17 cellular contexts compared by ENCODE assay signal in genomic region chr17:27895110-27895895, GRCh38. TPM values are rescaled to one million over a fixed set of nuclear protein-coding genes. Genes with fewer than 3 reads are reported as not detected.
A peak's percentile ranks its signal among the peaks of the same experiment; 100 is the strongest.
DNase-seq lines count a peak whose midpoint lies in the region; ATAC-seq, FAIRE-seq and TF ChIP-seq lines count a peak whose summit lies in the region.
"Had no signal": no experiment of that assay in that cellular context is flagged by ENCODE, and none has a peak within 500 bp of the region (broad histone marks: within the 10 kb centered on the region; RNA-seq: fewer than 3 reads in every experiment).

No MANE protein-coding gene starts in this region.

- H3K27ac Mint-ChIP-seq in GM23338 = peak overlapping the region; percentile 8; the same call in 1 of the 2 replicates
- no peak overlapping the region for H3K27ac Mint-ChIP-seq in Calu3 (ENCODE audit: unreplicated experiment)
- no peak overlapping the region for H3K27ac Mint-ChIP-seq in T-helper 17 cell

- H3K4me1 ChIP-seq in GM23338 (ENCODE audit: insufficient read depth) = peaks cover 56% of the 10 kb centered on the region
- peaks cover 11% of the 10 kb centered on the region for H3K4me1 ChIP-seq in endothelial cell of umbilical vein (ENCODE audit: control insufficient read depth, extremely low read depth, insufficient read depth, low read length)
- peaks cover 17% of the 10 kb centered on the region for H3K4me1 ChIP-seq in parathyroid adenoma
- peaks cover 13% of the 10 kb centered on the region for H3K4me1 ChIP-seq in lower lobe of right lung

- peak; percentile 35 for FAIRE-seq in endothelial cell of umbilical vein (lab: Jason Lieb, UNC)
- FAIRE-seq: G401.6 had no signal

- no peak overlapping the region for H3K9ac ChIP-seq in endothelial cell of umbilical vein (replicated peaks; ENCODE audit: extremely low read depth, insufficient read depth, low read length)
- H3K9ac ChIP-seq in parathyroid adenoma = no peak overlapping the region

- H3K27ac ChIP-seq in GM23338 (ENCODE audit: low read depth) (no peak overlapping the region), endothelial cell of umbilical vein (ENCODE audit: insufficient read depth, low read depth, low read length) (no peak overlapping the region), parathyroid adenoma (peak overlapping the region; percentile 29), lower lobe of right lung (no peak overlapping the region)
- H3K27ac ChIP-seq: PC-9, SK-N-MC had no signal

- H3K4me3 Mint-ChIP-seq in GM23338 = peak overlapping the region; percentile 42
- no peak overlapping the region for H3K4me3 Mint-ChIP-seq in Calu3 (ENCODE audit: low read depth, unreplicated experiment)
- no peak overlapping the region for H3K4me3 Mint-ChIP-seq in T-helper 17 cell

- H3K9me3 ChIP-seq in endothelial cell of umbilical vein (replicated peaks; ENCODE audit: control insufficient read depth, insufficient read depth, low read length) (no peaks in the 10 kb centered on the region), parathyroid adenoma (ENCODE audit: control insufficient read depth, low read length) (no peaks in the 10 kb centered on the region), T-helper 17 cell (ENCODE audit: control insufficient read depth, low read length, poor library complexity, severe bottlenecking) (no peaks in the 10 kb centered on the region), lower lobe of right lung (no peaks in the 10 kb centered on the region)

- no peaks in the 10 kb centered on the region for H3K9me2 ChIP-seq in GM23338 (ENCODE audit: insufficient read depth)

- ATAC-seq in GM23338 (no peak; the same call in 2 of the 3 replicates), HG02970 (IDR thresholded peaks at IDR 0.05; ENCODE audit: low FRiP score, unreplicated experiment) (no peak), T-helper 17 cell (no peak), lower lobe of right lung (no peak)
- ATAC-seq: Right ventricle myocardium inferior had no signal

- BruUV-seq in endothelial cell of umbilical vein (replicated peaks; lab: Mats Ljungman, UMichigan) = no TSS peak
- BruUV-seq in Calu3 (replicated peaks; lab: Mats Ljungman, UMichigan) = no TSS peak

- H3K4me2 ChIP-seq in GM23338 (peak overlapping the region; percentile 65), endothelial cell of umbilical vein (ENCODE audit: insufficient read depth, low read length) (no peak overlapping the region), parathyroid adenoma (ENCODE audit: low read length) (no peak overlapping the region)
- H3K4me2 ChIP-seq: PC-9 had no signal

- H3K27me3 ChIP-seq in GM23338 (ENCODE audit: insufficient read depth) (peaks cover 9% of the 10 kb centered on the region), endothelial cell of umbilical vein (ENCODE audit: control insufficient read depth in 2 of 2, insufficient read depth in 2 of 2, low read length in 2 of 2) (peaks cover 6 to 20% of the 10 kb centered on the region in 2 experiments), parathyroid adenoma (ENCODE audit: control insufficient read depth, insufficient read depth, low read length) (no peaks in the 10 kb centered on the region), lower lobe of right lung (ENCODE audit: low read depth) (peaks cover 6% of the 10 kb centered on the region)

- H3K36me3 ChIP-seq in GM23338 (ENCODE audit: insufficient read depth) (no peaks in the 10 kb centered on the region), endothelial cell of umbilical vein (ENCODE audit: control insufficient read depth in 2 of 2, extremely low read depth in 1 of 2, insufficient read depth in 2 of 2, low read length in 2 of 2) (no peaks in the 10 kb centered on the region), parathyroid adenoma (ENCODE audit: control insufficient read depth, insufficient read depth, low read length) (no peaks in the 10 kb centered on the region), lower lobe of right lung (no peaks in the 10 kb centered on the region)

- DNase-seq in GM23338 (ENCODE audit: low spot score) (peak; percentile 18), NCI-H526 treated with DMSO at 0.1 percent for 48 hours (lab: John Stamatoyannopoulos, UW) (peak; percentile 94), endothelial cell of umbilical vein (ENCODE audit: low read depth, low spot score) (no peak), Calu3 (no peak), T-helper 17 cell (no peak), lower lobe of right lung (no peak)
- DNase-seq: DMS79 treated with DMSO at 0.1 percent for 48 hours, IMR-90, NCI-H1436, NCI-H2081, NCI-H524 treated with DMSO at 0.1 percent for 48 hours, PC-9 had no signal

- dilution Hi-C loops in endothelial cell of umbilical vein (cut with MboI; ENCODE audit: extremely low pct_ligation_motif_present, low sequenced_read_pairs) = no loop called here

- intact Hi-C loops in endothelial cell of umbilical vein (cut with micrococcal nuclease) = no loop called here
- intact Hi-C loops in Calu3 (cut with micrococcal nuclease; ENCODE audit: unreplicated experiment) = loop anchor here (5.0 to 10.0 kb wide), 5 partner anchors 51 to 409 kb away; no protein-coding TSS in a partner anchor
- intact Hi-C loops in lower lobe of right lung (cut with DNase I) = no loop called here

- no peak for TF ChIP-seq POLR2A in endothelial cell of umbilical vein (IDR thresholded peaks at IDR 0.05; ENCODE audit: low read depth, low read length)

- H3K4me1 Mint-ChIP-seq in GM23338 (peaks cover 58% of the 10 kb centered on the region), Calu3 (ENCODE audit: low read depth, unreplicated experiment) (no peaks in the 10 kb centered on the region), T-helper 17 cell (peaks cover 6% of the 10 kb centered on the region)

- H3K4me3 ChIP-seq in GM23338 (peak overlapping the region; percentile 27; the same call in 1 of the 2 replicates), endothelial cell of umbilical vein (replicated peaks in 1 of 3; ENCODE audit: insufficient read depth in 1 of 3, low read depth in 1 of 3, low read length in 3 of 3) (no peak overlapping the region), parathyroid adenoma (ENCODE audit: low read depth, low read length) (no peak overlapping the region), lower lobe of right lung (no peak overlapping the region)
- H3K4me3 ChIP-seq: PC-9, SK-N-MC had no signal

- H3K9me3 Mint-ChIP-seq in GM23338 (no peaks in the 10 kb centered on the region), Calu3 (ENCODE audit: low read depth, unreplicated experiment) (no peaks in the 10 kb centered on the region)

- POLR2A ChIA-PET in endothelial cell of umbilical vein (lab: Charles Lee) = no interaction called here

- CTCF ChIA-PET in endothelial cell of umbilical vein (lab: Charles Lee) (interaction anchor here (0.7 to 5.7 kb wide), 8 partner anchors 13 to 356 kb away, joined by 3 to 62 read pairs (median 10); no protein-coding TSS in a partner anchor), Calu3 (lab: Charles Lee) (no interaction called here)

- no peaks in the 10 kb centered on the region for H3K79me2 ChIP-seq in GM23338 (replicated peaks; ENCODE audit: insufficient read depth)
- H3K79me2 ChIP-seq in endothelial cell of umbilical vein (ENCODE audit: control insufficient read depth, insufficient read depth, low read length) = no peaks in the 10 kb centered on the region
- H3K79me2 ChIP-seq in parathyroid adenoma = no peaks in the 10 kb centered on the region

- no peaks in the 10 kb centered on the region for H3K36me3 Mint-ChIP-seq in GM23338 (ENCODE audit: low read depth)
- peaks cover 13% of the 10 kb centered on the region for H3K36me3 Mint-ChIP-seq in Calu3 (ENCODE audit: insufficient read depth, unreplicated experiment)
- H3K36me3 Mint-ChIP-seq in T-helper 17 cell (ENCODE audit: low read depth) = peaks cover 2% of the 10 kb centered on the region

- no peaks in the 10 kb centered on the region; the same call in 1 of the 2 replicates for H3F3A ChIP-seq in GM23338 (replicated peaks; ENCODE audit: low read depth)

- 0 out of 4 replicates have a peak, but pooled peaks of 1 of the 2 experiments have one; percentile 12 for TF ChIP-seq CTCF in GM23338 (conservative IDR thresholded peaks at IDR 0.05; ENCODE audit: low read depth in 2 of 2)
- TF ChIP-seq CTCF in endothelial cell of umbilical vein (IDR thresholded peaks at IDR 0.05; ENCODE audit: extremely low read depth in 1 of 2, insufficient read depth in 1 of 2, low read depth in 1 of 2, low read length in 2 of 2) = no peak
- no peak for TF ChIP-seq CTCF in parathyroid adenoma (IDR thresholded peaks at IDR 0.05)
- TF ChIP-seq CTCF in Calu3 (IDR thresholded peaks at IDR 0.05; ENCODE audit: unreplicated experiment) = no peak
- TF ChIP-seq CTCF in lower lobe of right lung (IDR thresholded peaks at IDR 0.05) = no peak

- H3K27me3 Mint-ChIP-seq in GM23338 (ENCODE audit: insufficient read depth, low read depth, poor library complexity) = peaks cover 26% of the 10 kb centered on the region
- H3K27me3 Mint-ChIP-seq in Calu3 (ENCODE audit: unreplicated experiment) = peaks cover 75% of the 10 kb centered on the region
- H3K27me3 Mint-ChIP-seq in T-helper 17 cell = peaks cover 48% of the 10 kb centered on the region

- H2AFZ ChIP-seq in GM23338 (no peak overlapping the region), endothelial cell of umbilical vein (ENCODE audit: low read depth, low read length) (no peak overlapping the region), parathyroid adenoma (peak overlapping the region; percentile 12)
- H2AFZ ChIP-seq: PC-9 had no signal

- H3K9me1 ChIP-seq in endothelial cell of umbilical vein (replicated peaks; ENCODE audit: control insufficient read depth, extremely low read depth, insufficient read depth, low read length) = no peaks in the 10 kb centered on the region

- H4K20me1 ChIP-seq in GM23338 (replicated peaks; ENCODE audit: insufficient read depth) = no peaks in the 10 kb centered on the region
- H4K20me1 ChIP-seq in endothelial cell of umbilical vein (replicated peaks; ENCODE audit: control insufficient read depth, extremely low read depth, insufficient read depth, low read length) = no peaks in the 10 kb centered on the region

TF ChIP-seq in GM23338, 12 proteins besides CTCF, POLR2A, EP300 and RAD21 (continues in another document):
- TF ChIP-seq STAT1 (IDR thresholded peaks at IDR 0.05; ENCODE audit: unreplicated experiment) = no peak

TF ChIP-seq in endothelial cell of umbilical vein, 7 proteins besides CTCF, POLR2A, EP300 and RAD21 (continues in another document):
- no peak for TF ChIP-seq EZH2 (IDR thresholded peaks at IDR 0.05; ENCODE audit: borderline replicate concordance, low read depth, low read length, severe bottlenecking)

RNA-seq across cellular contexts. Expression of gene LYRM9, which starts 2.1 kb away (rescaled TPM):
- 4.7 and 9.8 TPM in 2 replicates for total RNA-seq in GM23338 (2014; rRNA removed; shearing (Covaris generic))
- polyA plus RNA-seq in GM23338 (2016; fragmentation: Nextera tagmentation; extraction: Ambion mirVana) (6.2 and 6.3 TPM in 2 replicates), endothelial cell of umbilical vein (3.0 and 4.4 TPM in 2 replicates)
- total RNA-seq in endothelial cell of umbilical vein (3.1 and 4.0 TPM in 2 replicates), Calu3 (2022) (1.5 and 1.7 TPM in 2 replicates), T-helper 17 cell (10 to 100 TPM in 1 of 2 donors, 1 to 10 TPM in 1; 9.1 to 11.6 TPM), lower lobe of right lung (8.2 TPM)
- 2.5 and 3.0 TPM in 2 replicates for polyA plus RNA-seq in endothelial cell of umbilical vein (2011; cell fraction: cytosol; rRNA removed)
- polyA plus RNA-seq in endothelial cell of umbilical vein (2011; cell fraction: nucleus; rRNA removed) = 3.5 and 8.1 TPM in 2 replicates
- polyA plus RNA-seq in endothelial cell of umbilical vein (2012) = 4.1 and 5.1 TPM in 2 replicates
- polyA minus RNA-seq in endothelial cell of umbilical vein = 1.4 and 2.6 TPM in 2 replicates
- polyA minus RNA-seq in endothelial cell of umbilical vein (2011; cell fraction: cytosol; rRNA and poly(A)+ RNA removed) = not detected
- 1.7 TPM in 2 replicates for polyA minus RNA-seq in endothelial cell of umbilical vein (2011; cell fraction: nucleus; rRNA and poly(A)+ RNA removed)

Comparison
In these comparisons a context has a peak if more than half of its experiments do, and no peak if none do; other contexts are left out.
1. DNase-seq: peak in GM23338 (single experiment) and NCI-H526 treated with DMSO at 0.1 percent for 48 hours (single experiment); none in endothelial cell of umbilical vein (single experiment), Calu3 (single experiment), T-helper 17 cell (0 of 3) and lower lobe of right lung (single experiment).